ENCODE assay signal across 8 cellular contexts in the genomic region with DNA sequence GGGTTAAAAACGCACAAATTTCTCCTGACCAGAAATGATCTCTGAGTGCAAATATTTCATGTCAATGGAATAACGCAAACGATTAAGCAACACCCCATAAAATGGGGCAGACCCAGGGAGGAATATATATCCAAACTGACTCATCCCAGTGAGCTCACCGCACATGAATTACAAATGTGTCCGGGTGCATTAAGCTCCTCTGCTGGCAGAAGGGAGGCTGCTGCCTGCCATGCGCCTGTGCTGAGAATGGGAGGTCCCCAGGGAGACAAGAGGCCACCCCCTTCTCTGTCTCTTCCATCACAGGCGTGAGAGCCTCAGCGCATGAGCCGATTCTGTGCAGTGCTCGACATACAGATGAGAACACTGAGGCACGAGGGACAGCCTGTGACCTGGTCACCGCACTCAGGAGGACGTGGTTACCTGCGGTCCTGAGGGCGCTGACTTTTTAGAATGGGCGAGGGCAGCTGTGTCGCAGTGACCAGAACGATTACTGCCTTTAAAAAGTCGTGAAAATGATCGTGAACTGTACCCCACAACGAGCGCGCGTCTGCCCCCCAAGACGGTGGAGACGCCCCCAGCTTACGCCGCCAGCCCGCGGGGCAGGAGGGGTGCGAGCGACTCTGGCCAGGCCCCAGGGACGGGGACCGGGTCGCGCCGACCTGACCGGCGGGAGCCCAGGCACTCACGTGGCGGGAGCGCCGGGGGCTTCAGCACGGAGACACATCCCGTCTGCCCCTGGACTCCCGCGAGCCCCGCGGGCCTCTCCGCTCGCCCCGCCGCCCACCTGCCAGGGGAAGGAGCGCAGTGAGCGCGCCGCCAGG.
DNase-seq lines count a peak whose midpoint lies in the region; ATAC-seq and TF ChIP-seq lines count a peak whose summit lies in the region.
"Not testable (repeated sequence)": the region's sequence is repeated elsewhere in the genome, so short reads cannot be mapped to it uniquely, and the experiment has no call there.

No MANE protein-coding gene starts in this region.

- H4K20me1 ChIP-seq in hepatocyte (ENCODE audit: insufficient read depth, poor library complexity, severe bottlenecking): not testable (repeated sequence)

- not testable (repeated sequence) for H3K9me3 ChIP-seq in hepatocyte (ENCODE audit: low read depth)

- peak; percentile 72 for DNase-seq in ELF-1 (ENCODE audit: low read depth, low spot score)
- DNase-seq in NCI-H524 (lab: John Stamatoyannopoulos, UW): peak; percentile 59 to 82
- DNase-seq in activated CD4-positive, CD25-positive, alpha-beta regulatory T cell treated with anti-CD3 and anti-CD28 coated beads, Interleukin-2, amount 50 U/mL, for 72 hours: peak; percentile 52
- peak; percentile 97 for DNase-seq in brain microvascular endothelial cell
- peak; percentile 88 for DNase-seq in hepatocyte (ENCODE audit: low spot score)
- peak; percentile 26 for DNase-seq in pons (ENCODE audit: low spot score)
- peak; percentile 51 for DNase-seq in superior temporal gyrus (ENCODE audit: extremely low spot score)

- H3K79me2 ChIP-seq in hepatocyte: not testable (repeated sequence)

- in situ Hi-C loops in brain microvascular endothelial cell (cut with HindIII; ENCODE audit: low pct_ligation_motif_present, low sequenced_read_pairs): not testable (repeated sequence)

- ATAC-seq in HG03280 (IDR thresholded peaks at IDR 0.05; ENCODE audit: unreplicated experiment): peak; percentile 1

- H3K4me1 ChIP-seq in hepatocyte (ENCODE audit: insufficient read depth): not testable (repeated sequence)

- WGBS in hepatocyte (ENCODE audit: low lambda C conversion rate, missing lambda C conversion rate): 2% methylated on average over 40 of the region's 57 CpGs

- peak overlapping the region; percentile 61 for H2AFZ ChIP-seq in hepatocyte

- peak overlapping the region; percentile 91 for H3K4me2 ChIP-seq in hepatocyte

- not testable (repeated sequence) for TF ChIP-seq CTCF in brain microvascular endothelial cell (IDR thresholded peaks at IDR 0.05; ENCODE audit: low read depth, low read length, missing control alignments); hepatocyte (IDR thresholded peaks at IDR 0.05; ENCODE audit: poor library complexity)

- not testable (repeated sequence) for H3K9me2 ChIP-seq in hepatocyte (replicated peaks; ENCODE audit: insufficient read depth)

- not testable (repeated sequence) for H3K27me3 ChIP-seq in brain microvascular endothelial cell (replicated peaks); hepatocyte

- H3K4me3 ChIP-seq in brain microvascular endothelial cell (ENCODE audit: low read depth, low read length) (peak overlapping the region; percentile 60), hepatocyte (peak overlapping the region; percentile 28)

- H3K27ac ChIP-seq in brain microvascular endothelial cell: peak overlapping the region; percentile 93
- H3K27ac ChIP-seq in hepatocyte: peak overlapping the region; percentile 94

- H3K36me3 ChIP-seq in brain microvascular endothelial cell (replicated peaks); hepatocyte (replicated peaks; ENCODE audit: insufficient read depth, low read depth): not testable (repeated sequence)

Comparison
In these comparisons a context has a peak if more than half of its experiments do, and no peak if none do; other contexts are left out.
1. Peak in every context shown above with its lines: DNase-seq, ATAC-seq, H3K4me3 ChIP-seq and H3K27ac ChIP-seq.
2. DNase-seq: peak in every context shown above with its lines; median percentile 97 in brain microvascular endothelial cell; 88 in hepatocyte; 72 in ELF-1; 70 in NCI-H524; 52 in activated CD4-positive, CD25-positive, alpha-beta regulatory T cell treated with anti-CD3 and anti-CD28 coated beads, Interleukin-2, amount 50 U/mL, for 72 hours; 51 in superior temporal gyrus; 26 in pons.